34 cellular contexts compared by ENCODE assay signal in the genomic region with DNA sequence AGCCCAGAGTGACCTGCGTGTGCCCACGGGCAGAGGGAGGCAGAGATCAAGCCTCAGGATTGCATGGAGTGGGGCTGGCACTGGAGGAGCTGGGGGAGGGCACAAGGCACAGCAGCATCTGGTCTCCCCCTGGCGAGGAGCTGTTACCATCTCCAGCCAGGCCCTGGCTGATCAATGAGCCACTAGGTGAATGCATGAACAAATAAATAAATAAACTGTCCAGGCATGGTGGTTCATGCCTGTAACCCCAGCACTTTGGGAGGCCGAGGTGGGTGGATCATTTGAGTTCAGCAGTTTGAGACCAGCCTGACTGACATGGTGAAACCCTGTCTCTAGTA. TPM values are rescaled to one million over a fixed set of nuclear protein-coding genes. Genes with fewer than 3 reads are reported as not detected.
"Had no signal": no experiment of that assay in that cellular context is flagged by ENCODE, and none has a peak within 500 bp of the region (broad histone marks: within the 10 kb centered on the region; RNA-seq: fewer than 3 reads in every experiment).

No MANE protein-coding gene starts in this region.

- H3K27ac ChIP-seq: KMS-11, Peyer's patch, RWPE1, WERI-Rb-1 had no signal

- H3K36me3 Mint-ChIP-seq: activated naive CD4-positive, alpha-beta T cell treated with anti-CD3 and anti-CD28 coated beads, Interleukin-2, amount 50 U/mL, for 72 hours; brain had no signal

- H3K9ac ChIP-seq: KMS-11 had no signal

- H3K4me3 ChIP-seq: Peyer's patch had no signal

- H3K4me3 Mint-ChIP-seq: activated CD4-positive, alpha-beta T cell treated with anti-CD3 and anti-CD28 coated beads, Interleukin-2, amount 10 ng/mL, durations not matched to agents 24 days and 14 days; activated CD8-positive, alpha-beta T cell treated with anti-CD3 and anti-CD28 coated beads for 36 hours; activated naive CD4-positive, alpha-beta T cell treated with anti-CD3 and anti-CD28 coated beads for 36 hours; activated T-cell treated with anti-CD3 and anti-CD28 coated beads, Interleukin-2, amount 50 U/mL, for 4 hours; activated T-helper 1 cell treated with anti-CD3 and anti-CD28 coated beads, Interleukin-12 subunit alpha, Interleukin-12 subunit beta, Interleukin-2, Interleukin-4 antibody, amounts not matched to agents 30 ng/mL and 10 ng/mL and 1 ng/mL, durations not matched to agents 14 hours and 24 hours and 36 hours; brain had no signal

- H3K27ac Mint-ChIP-seq: activated CD4-positive, alpha-beta T cell treated with anti-CD3 and anti-CD28 coated beads, Interleukin-2, amount 10 ng/mL, durations not matched to agents 24 days and 14 days; activated CD8-positive, alpha-beta T cell treated with anti-CD3 and anti-CD28 coated beads for 36 hours; activated naive CD4-positive, alpha-beta T cell treated with anti-CD3 and anti-CD28 coated beads for 36 hours; activated naive CD4-positive, alpha-beta T cell treated with anti-CD3 and anti-CD28 coated beads, Interleukin-2, amount 50 U/mL, for 72 hours; activated T-helper 1 cell treated with anti-CD3 and anti-CD28 coated beads, Interleukin-12 subunit alpha, Interleukin-12 subunit beta, Interleukin-2, Interleukin-4 antibody, amounts not matched to agents 30 ng/mL and 10 ng/mL and 1 ng/mL, durations not matched to agents 14 hours and 24 hours and 36 hours had no signal

- H3K27me3 ChIP-seq: Peyer's patch had no signal

- H3K9me3 Mint-ChIP-seq: activated CD4-positive, alpha-beta T cell treated with anti-CD3 and anti-CD28 coated beads, Interleukin-2, amount 10 ng/mL, durations not matched to agents 24 days and 14 days; activated CD8-positive, alpha-beta T cell treated with anti-CD3 and anti-CD28 coated beads for 36 hours; activated naive CD4-positive, alpha-beta T cell treated with anti-CD3 and anti-CD28 coated beads for 36 hours; activated naive CD4-positive, alpha-beta T cell treated with anti-CD3 and anti-CD28 coated beads, Interleukin-2, amount 50 U/mL, for 72 hours; activated T-cell treated with anti-CD3 and anti-CD28 coated beads, Interleukin-2, amount 50 U/mL, for 4 hours; activated T-helper 1 cell treated with anti-CD3 and anti-CD28 coated beads, Interleukin-12 subunit alpha, Interleukin-12 subunit beta, Interleukin-2, Interleukin-4 antibody, amounts not matched to agents 30 ng/mL and 10 ng/mL and 1 ng/mL, durations not matched to agents 14 hours and 24 hours and 36 hours had no signal

- H3K4me1 ChIP-seq: Peyer's patch had no signal

- H3K4me1 Mint-ChIP-seq: activated CD4-positive, alpha-beta T cell treated with anti-CD3 and anti-CD28 coated beads, Interleukin-2, amount 10 ng/mL, durations not matched to agents 24 days and 14 days; brain had no signal

- H3K4me2 ChIP-seq: KMS-11 had no signal

- DNase-seq: activated CD4-positive, alpha-beta T cell treated with anti-CD3 and anti-CD28 coated beads for 1 hour; activated CD4-positive, alpha-beta T cell treated with anti-CD3 and anti-CD28 coated beads, Interleukin-2, amount 10 ng/mL, durations not matched to agents 24 days and 14 days; activated CD4-positive, alpha-beta T cell treated with anti-CD3 and anti-CD28 coated beads, Interleukin-2, amount 50 U/mL, for 4 hours; activated CD4-positive, CD25-positive, alpha-beta regulatory T cell; activated CD8-positive, alpha-beta memory T cell treated with anti-CD3 and anti-CD28 coated beads, Interleukin-2, amount 50 U/mL, for 4 hours; activated CD8-positive, alpha-beta T cell treated with anti-CD3 and anti-CD28 coated beads for 36 hours; activated gamma-delta T cell treated with Interleukin-2 at 50 U/mL for 16 hours; activated naive CD4-positive, alpha-beta T cell treated with anti-CD3 and anti-CD28 coated beads for 36 hours; activated T-cell treated with anti-CD3 and anti-CD28 coated beads for 4 hours; activated T-cell treated with anti-CD3 and anti-CD28 coated beads, Interleukin-2, amount 50 U/mL, for 4 hours; central memory CD4-positive, alpha-beta T cell; NCI-H1048; NCI-H146; NCI-H187; NCI-H510A; NCI-H526; NCI-H748 treated with DMSO at 0.1 percent for 48 hours; NK-92 treated with Interleukin-12 subunit alpha and Interleukin-12 subunit beta, amount 100 ng/mL, for 24 hours; PC-3; SIG-M5; SW 1271; T-helper 1 cell; T-helper 2 cell; T-helper 9 cell; WERI-Rb-1 had no signal

- H3K36me3 ChIP-seq: Peyer's patch, WERI-Rb-1 had no signal

- H3K9me3 ChIP-seq: Peyer's patch had no signal

- ATAC-seq: activated CD8-positive, alpha-beta T cell treated with anti-CD3 and anti-CD28 coated beads for 36 hours; activated naive CD4-positive, alpha-beta T cell treated with anti-CD3 and anti-CD28 coated beads, Interleukin-2, amount 50 U/mL, for 72 hours; activated T-cell treated with anti-CD3 and anti-CD28 coated beads, Interleukin-2, amount 50 U/mL, for 4 hours; PC-3; Right ventricle myocardium inferior had no signal

RNA-seq across cellular contexts. Expression of gene ADGRD2, which starts 20.8 kb away (rescaled TPM):
- total RNA-seq: activated CD4-positive, alpha-beta T cell treated with anti-CD3 and anti-CD28 coated beads, Interleukin-2, amount 10 ng/mL, durations not matched to agents 24 days and 14 days; activated CD8-positive, alpha-beta T cell treated with anti-CD3 and anti-CD28 coated beads for 36 hours; activated naive CD4-positive, alpha-beta T cell treated with anti-CD3 and anti-CD28 coated beads for 36 hours; activated naive CD4-positive, alpha-beta T cell treated with anti-CD3 and anti-CD28 coated beads, Interleukin-2, amount 50 U/mL, for 72 hours; activated T-cell treated with anti-CD3 and anti-CD28 coated beads, Interleukin-2, amount 50 U/mL, for 4 hours; activated T-helper 1 cell treated with anti-CD3 and anti-CD28 coated beads, Interleukin-12 subunit alpha, Interleukin-12 subunit beta, Interleukin-2, Interleukin-4 antibody, amounts not matched to agents 30 ng/mL and 10 ng/mL and 1 ng/mL, durations not matched to agents 14 hours and 24 hours and 36 hours; LHCN-M2; PC-3; Peyer's patch; Right ventricle myocardium inferior; SK-MEL-5 had no signal
